In the genomic region with DNA sequence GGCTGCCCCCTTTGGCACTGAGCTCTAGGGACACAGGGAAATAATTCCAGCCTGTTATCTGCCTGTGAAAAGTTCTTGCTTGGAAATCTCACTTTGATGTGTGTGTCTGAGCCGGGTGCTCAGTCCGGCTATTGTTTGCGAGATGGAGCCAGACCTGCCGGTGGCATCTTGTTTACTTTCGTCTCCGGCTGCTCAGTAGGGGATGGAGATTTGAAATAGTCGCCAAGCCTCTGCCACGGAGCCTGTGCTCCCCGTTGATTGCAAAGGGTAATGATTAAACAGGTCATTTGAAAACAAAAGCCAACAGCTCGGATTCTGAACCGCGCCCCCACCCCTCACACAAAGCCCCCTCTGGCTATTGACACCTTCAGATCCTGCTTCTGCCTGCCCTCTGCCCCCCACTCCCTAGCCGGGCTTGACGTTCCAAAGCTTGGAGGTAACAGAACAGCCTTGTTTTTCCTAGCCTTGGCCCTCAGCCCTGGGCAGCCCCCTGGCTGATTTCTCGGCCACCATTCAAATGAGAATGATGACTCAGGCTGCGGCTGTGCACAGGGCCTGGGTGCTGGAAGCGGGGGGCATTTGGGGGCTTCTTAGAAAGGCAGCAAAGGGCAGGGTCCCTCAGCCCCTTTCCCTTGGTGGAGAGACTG, we compare ENCODE assay signal across 8 cellular contexts.
DNase-seq lines count a peak whose midpoint lies in the region; ATAC-seq, FAIRE-seq and TF ChIP-seq lines count a peak whose summit lies in the region.
"Not testable (repeated sequence)": the region's sequence is repeated elsewhere in the genome, so short reads cannot be mapped to it uniquely, and the experiment has no call there.

No MANE protein-coding gene starts in this region.

- H3K79me2 ChIP-seq in SK-N-SH (ENCODE audit: insufficient read depth); GM12878 (ENCODE audit: control insufficient read depth, insufficient read depth, low read length); neural cell (replicated peaks; ENCODE audit: insufficient read depth, low read length): not testable (repeated sequence)

- H3K27me3 ChIP-seq in SK-N-SH (ENCODE audit: insufficient read depth); GM12878 (replicated peaks in 1 of 2; ENCODE audit: control insufficient read depth in 2 of 2, insufficient read depth in 2 of 2, low read length in 1 of 2); neural cell (ENCODE audit: insufficient read depth, low read depth, low read length); skeletal muscle satellite cell (ENCODE audit: control insufficient read depth, insufficient read depth, low read length): not testable (repeated sequence)

- TSS peak; percentile 67 for BruUV-seq in GM12878 (replicated peaks; lab: Mats Ljungman, UMichigan)

- H2AFZ ChIP-seq in SK-N-SH (ENCODE audit: low read depth); GM12878 (ENCODE audit: control insufficient read depth, low read depth, low read length); neural cell (ENCODE audit: low read depth, low read length): not testable (repeated sequence)

- intact Hi-C loops in GM12878 (cut with micrococcal nuclease; ENCODE audit: unreplicated experiment) = not testable (repeated sequence)

- not testable (repeated sequence) for H4K20me1 ChIP-seq in SK-N-SH (ENCODE audit: insufficient read depth); GM12878 (ENCODE audit: control insufficient read depth, insufficient read depth); neural cell (ENCODE audit: insufficient read depth)

- H3K9me3 ChIP-seq in HEK293 (ENCODE audit: control insufficient read depth, insufficient read depth, low read depth, low read length); SK-N-SH; GM12878 (replicated peaks; ENCODE audit: control insufficient read depth, insufficient read depth, low read length); neural cell (ENCODE audit: low read length); skeletal muscle satellite cell (replicated peaks; ENCODE audit: low read length): not testable (repeated sequence)

- TF ChIP-seq RAD21 in SK-N-SH (IDR thresholded peaks at IDR 0.05; ENCODE audit: low read length); GM12878 (IDR thresholded peaks at IDR 0.05; ENCODE audit: insufficient read depth, low read depth, low read length); neural cell (conservative IDR thresholded peaks at IDR 0.05): not testable (repeated sequence)

- RAD21 ChIA-PET in GM12878 (lab: Charles Lee; ENCODE audit: unreplicated experiment) = not testable (repeated sequence)

- not testable (repeated sequence) for DNase-seq in AG04449 (ENCODE audit: low read depth, low spot score); SK-N-SH; GM12878 (ENCODE audit: low read depth, low spot score); epithelial cell of proximal tubule (ENCODE audit: low read depth)
- peak; percentile 51 for DNase-seq in left lobe of liver (ENCODE audit: low spot score)

- peak overlapping the region; percentile 66; the same call in 1 of the 2 replicates for H3K4me2 ChIP-seq in SK-N-SH
- H3K4me2 ChIP-seq in GM12878 (ENCODE audit: control insufficient read depth, insufficient read depth); neural cell (ENCODE audit: low read length): not testable (repeated sequence)
- H3K4me2 ChIP-seq in skeletal muscle satellite cell (ENCODE audit: low read length) = peak overlapping the region; percentile 54

- 4% methylated on average over 9 of the region's 17 CpGs for WGBS in SK-N-SH (ENCODE audit: low lambda C conversion rate)
- WGBS in GM12878 (ENCODE audit: insufficient coverage, insufficient replicate concordance, low lambda C conversion rate, missing lambda C conversion rate) = 59% methylated on average over 9 of the region's 17 CpGs

- H3K36me3 ChIP-seq in HEK293 (ENCODE audit: control insufficient read depth in 2 of 2, insufficient read depth in 1 of 2, low read length in 2 of 2); SK-N-SH (replicated peaks in 1 of 2; ENCODE audit: control insufficient read depth in 1 of 2, insufficient read depth in 2 of 2, low read length in 1 of 2); GM12878 (ENCODE audit: control insufficient read depth in 2 of 2, insufficient read depth in 2 of 2, low read length in 1 of 2); neural cell (ENCODE audit: insufficient read depth, low read length); skeletal muscle satellite cell (ENCODE audit: insufficient read depth, low read length): not testable (repeated sequence)

- 0 out of 2 replicates have a peak overlapping the region, but pooled peaks have one; percentile 23 for H3K4me3 ChIP-seq in AG04449 (ENCODE audit: low read depth, low read length)
- peak overlapping the region; percentile 23 for H3K4me3 ChIP-seq in HEK293 (ENCODE audit: low read depth, low read length)
- peak overlapping the region in 1 of 2 experiments; percentile 22; a peak in 1 of 4 replicates for H3K4me3 ChIP-seq in SK-N-SH (ENCODE audit: low read depth in 2 of 2, low read length in 1 of 2)
- not testable (repeated sequence) for H3K4me3 ChIP-seq in GM12878
- peak overlapping the region; percentile 24 for H3K4me3 ChIP-seq in epithelial cell of proximal tubule (ENCODE audit: low read depth, low read length)
- peak overlapping the region; percentile 57 for H3K4me3 ChIP-seq in neural cell (ENCODE audit: low read length)
- peak overlapping the region; percentile 52 for H3K4me3 ChIP-seq in skeletal muscle satellite cell (ENCODE audit: low read length)

- not testable (repeated sequence) for H3K9me2 ChIP-seq in SK-N-SH; neural cell (ENCODE audit: insufficient read depth, low read length)

- ATAC-seq in GM12878 (0 out of 3 replicates have a peak, but pooled peaks have one; percentile 6), left lobe of liver (peak; percentile 58)

- in situ Hi-C loops in GM12878 (cut with MboI) = not testable (repeated sequence)

- POLR2A ChIA-PET in AG04449 (lab: Yijun Ruan, JAX) = interaction anchor here (0.7 kb wide), 1 partner anchor 152 kb away, joined by 4 read pairs; no protein-coding TSS in a partner anchor
- POLR2A ChIA-PET in HEK293 (lab: Yijun Ruan, JAX); SK-N-SH (lab: Yijun Ruan, JAX); GM12878 (lab: Charles Lee): not testable (repeated sequence)

- FAIRE-seq in GM12878 (lab: Jason Lieb, UNC) = not testable (repeated sequence)

- H3K27ac ChIP-seq in HEK293 (ENCODE audit: extremely low read depth, low read depth, low read length); SK-N-SH (ENCODE audit: low read depth in 2 of 2, low read length in 1 of 2); GM12878 (ENCODE audit: control insufficient read depth, insufficient read depth): not testable (repeated sequence)
- peak overlapping the region; percentile 55 for H3K27ac ChIP-seq in neural cell (ENCODE audit: low read length)

- not testable (repeated sequence) for H3F3A ChIP-seq in SK-N-SH (replicated peaks; ENCODE audit: insufficient read depth); neural cell (ENCODE audit: insufficient read depth, low read length, poor library complexity, severe bottlenecking)

- not testable (repeated sequence) for H3K9ac ChIP-seq in SK-N-SH; GM12878 (ENCODE audit: control insufficient read depth, insufficient read depth, low read length); skeletal muscle satellite cell (ENCODE audit: low read depth, low read length)
- peak overlapping the region; percentile 52 for H3K9ac ChIP-seq in neural cell (ENCODE audit: low read length)

- not testable (repeated sequence) for TF ChIP-seq CTCF in AG04449 (IDR thresholded peaks at IDR 0.05; ENCODE audit: insufficient read depth, low read length, missing control alignments); HEK293 (tag by site-specific recombination; IDR thresholded peaks at IDR 0.05); SK-N-SH (IDR thresholded peaks at IDR 0.05); GM12878 (IDR thresholded peaks at IDR 0.05 in 2 of 3, conservative IDR thresholded peaks at IDR 0.05 in 1 of 3; ENCODE audit: control insufficient read depth in 2 of 3, extremely low read depth in 1 of 3, insufficient read depth in 1 of 3, low read depth in 3 of 3, low read length in 3 of 3); epithelial cell of proximal tubule (conservative IDR thresholded peaks at IDR 0.05; ENCODE audit: low read depth, low read length); neural cell (IDR thresholded peaks at IDR 0.05; ENCODE audit: poor library complexity, severe bottlenecking)

- not testable (repeated sequence) for H3K4me1 ChIP-seq in HEK293 (ENCODE audit: control insufficient read depth, insufficient read depth, low read length); SK-N-SH (ENCODE audit: control insufficient read depth in 1 of 2, insufficient read depth in 2 of 2, low read depth in 1 of 2, low read length in 1 of 2); GM12878 (ENCODE audit: control insufficient read depth, insufficient read depth, low read length); skeletal muscle satellite cell (ENCODE audit: control insufficient read depth, insufficient read depth, low read length)

- CTCF ChIA-PET in AG04449 (lab: Yijun Ruan, JAX); HEK293 (lab: Yijun Ruan, JAX); SK-N-SH (lab: Yijun Ruan, JAX); GM12878 (lab: Yijun Ruan, JAX): not testable (repeated sequence)

- SMC1A ChIA-PET in GM12878 (lab: Charles Lee; ENCODE audit: uncharacterized antibody, unreplicated experiment) = not testable (repeated sequence)

- TF ChIP-seq POLR2A in GM12878 (IDR thresholded peaks at IDR 0.05; ENCODE audit: low read depth, low read length) = not testable (repeated sequence)

- TF ChIP-seq EP300 in SK-N-SH (IDR thresholded peaks at IDR 0.05; ENCODE audit: borderline replicate concordance in 1 of 2, low read depth in 1 of 2, low read length in 1 of 2); GM12878 (IDR thresholded peaks at IDR 0.05; ENCODE audit: borderline replicate concordance in 1 of 2, control insufficient read depth in 1 of 2, low read depth in 2 of 2, low read length in 2 of 2); neural cell (conservative IDR thresholded peaks at IDR 0.05; ENCODE audit: poor library complexity, severe bottlenecking): not testable (repeated sequence)
